Comparison of ENCODE assay signal across 8 cellular contexts in the genomic region with DNA sequence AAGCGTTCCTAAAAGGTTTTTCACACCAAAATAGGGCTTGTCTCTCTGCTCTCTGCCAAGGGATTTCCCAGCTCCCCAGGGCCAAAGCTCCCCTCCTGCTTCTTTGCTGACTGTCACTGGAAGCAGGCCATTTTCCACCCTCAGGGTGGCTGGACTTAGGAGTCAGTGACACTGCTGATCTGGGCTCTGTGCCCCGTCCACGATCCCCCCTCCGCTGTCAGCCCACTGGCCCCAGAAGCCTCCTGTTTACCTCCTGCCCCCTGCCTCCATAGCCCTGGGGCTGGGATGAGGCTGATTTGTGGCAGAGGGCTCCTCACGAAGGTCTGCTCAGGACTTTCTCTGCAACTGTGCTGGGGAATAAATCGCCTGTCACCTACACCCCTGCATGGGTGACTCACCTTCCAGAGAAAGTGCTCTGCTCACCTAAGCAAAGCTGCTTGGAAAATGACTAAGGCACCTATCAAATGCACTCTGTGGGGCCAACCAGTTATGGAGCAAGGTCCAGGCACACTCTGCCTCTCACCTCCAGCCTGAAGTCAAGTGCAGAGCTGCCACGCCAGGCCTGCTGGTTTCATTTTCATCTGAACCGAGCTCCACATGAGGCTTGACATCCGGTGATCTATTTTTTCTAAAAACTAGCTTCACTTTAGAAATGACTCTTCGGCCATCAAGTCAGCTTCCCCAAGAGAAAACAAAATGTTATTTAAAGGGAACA. TPM values are rescaled to one million over a fixed set of nuclear protein-coding genes. Genes with fewer than 3 reads are reported as not detected.
A peak's percentile ranks its signal among the peaks of the same experiment; 100 is the strongest.
DNase-seq lines count a peak whose midpoint lies in the region; ATAC-seq and TF ChIP-seq lines count a peak whose summit lies in the region.

No MANE protein-coding gene starts in this region.

- intact Hi-C loops in left ventricle myocardium superior (cut with micrococcal nuclease), result no loop called here

- H3K36me3 ChIP-seq in OCI-LY3 (replicated peaks; ENCODE audit: low read depth, low read length), result peaks cover 47% of the 10 kb centered on the region

- DNase-seq in NCI-H345 (lab: John Stamatoyannopoulos, UW) (peak; percentile 42), NCI-H345 treated with DMSO at 0.1 percent for 48 hours (lab: John Stamatoyannopoulos, UW; ENCODE audit: unreplicated experiment) (no peak), left ventricle myocardium superior (peak; percentile 75), NCI-H1694 (lab: John Stamatoyannopoulos, UW) (no peak)
- DNase-seq in activated effector memory CD4-positive, alpha-beta T cell treated with Interleukin-2 at 50 U/mL for 16 hours, result peak; percentile 65
- DNase-seq in stimulated activated CD4-positive, alpha-beta T cell treated with anti-CD3 and anti-CD28 coated beads, Interleukin-1b, Interleukin-23, amount 100 ng/mL, for 48 hours, result peak; percentile 95

- H3K4me1 ChIP-seq in OCI-LY3 (ENCODE audit: low read length), result peaks cover 73% of the 10 kb centered on the region

- peak overlapping the region; percentile 95 for H3K27ac ChIP-seq in OCI-LY3 (ENCODE audit: low read length)

- H3K9me3 ChIP-seq in OCI-LY3 (ENCODE audit: insufficient read depth, low read length), result no peaks in the 10 kb centered on the region

- peaks cover 99% of the 10 kb centered on the region for H3K79me2 ChIP-seq in OCI-LY3 (ENCODE audit: low read length)

- peak overlapping the region; percentile 95 for H3K4me3 ChIP-seq in OCI-LY3 (ENCODE audit: low read length)

- H3K27me3 ChIP-seq in OCI-LY3 (ENCODE audit: low read depth, low read length), result no peaks in the 10 kb centered on the region

- H4K20me1 ChIP-seq in OCI-LY3 (ENCODE audit: insufficient read depth, low read length), result peaks cover 43% of the 10 kb centered on the region

- peak; percentile 47 for ATAC-seq in left ventricle myocardium superior
- no peak for ATAC-seq in HG02571 (IDR thresholded peaks at IDR 0.05; ENCODE audit: unreplicated experiment)

- no peak overlapping the region for H2AFZ ChIP-seq in OCI-LY3 (ENCODE audit: low read depth, low read length)

- H3K9ac ChIP-seq in OCI-LY3 (ENCODE audit: low read length), result peak overlapping the region; percentile 95

- TF ChIP-seq CTCF in OCI-LY3 (IDR thresholded peaks at IDR 0.05; ENCODE audit: low read depth, low read length), result no peak

- peak overlapping the region; percentile 85 for H3K4me2 ChIP-seq in OCI-LY3 (ENCODE audit: low read length)

RNA-seq across cellular contexts. Expression of gene MAP3K14, which starts 4.9 kb away (rescaled TPM):
- 16.6 TPM for total RNA-seq in left ventricle myocardium superior

RNA-seq across cellular contexts. Expression of gene SPATA32, which starts 50.0 kb away (rescaled TPM):
- not detected for total RNA-seq in left ventricle myocardium superior

Comparison
In these comparisons a context has a peak if more than half of its experiments do, and no peak if none do; other contexts are left out.
1. DNase-seq: peak in NCI-H345 (single experiment), activated effector memory CD4-positive, alpha-beta T cell treated with Interleukin-2 at 50 U/mL for 16 hours (single experiment), left ventricle myocardium superior (single experiment) and stimulated activated CD4-positive, alpha-beta T cell treated with anti-CD3 and anti-CD28 coated beads, Interleukin-1b, Interleukin-23, amount 100 ng/mL, for 48 hours (single experiment); none in NCI-H345 treated with DMSO at 0.1 percent for 48 hours (single experiment) and NCI-H1694 (single experiment).